Comparison of ENCODE assay signal across 9 cellular contexts in the genomic region with DNA sequence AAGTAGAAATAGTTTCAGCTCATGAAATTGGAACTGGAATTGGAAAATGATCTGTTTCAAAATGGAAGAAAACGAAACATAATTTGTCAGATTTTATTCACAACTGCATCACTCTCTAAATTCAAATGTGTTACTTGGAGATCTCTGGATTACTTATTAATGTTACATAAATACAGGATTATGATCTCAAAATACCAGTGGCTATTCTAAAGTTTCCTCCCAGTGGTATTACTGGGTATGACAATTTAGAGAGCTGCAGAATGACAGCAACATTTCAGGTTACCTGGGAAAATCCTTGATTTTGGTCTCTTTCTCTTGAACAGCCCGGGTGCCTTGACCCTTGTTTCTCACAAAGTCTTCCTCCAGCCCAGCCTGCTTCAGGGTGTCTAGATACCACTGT. TPM values are rescaled to one million over a fixed set of nuclear protein-coding genes. Genes with fewer than 3 reads are reported as not detected.
DNase-seq lines count a peak whose midpoint lies in the region; ATAC-seq and TF ChIP-seq lines count a peak whose summit lies in the region.
"Had no signal": no experiment of that assay in that cellular context is flagged by ENCODE, and none has a peak within 500 bp of the region (broad histone marks: within the 10 kb centered on the region; RNA-seq: fewer than 3 reads in every experiment).

No MANE protein-coding gene starts in this region.

- intact Hi-C loops in Panc1 (cut with micrococcal nuclease; ENCODE audit: unreplicated experiment): no loop called here

- H3K4me1 ChIP-seq in Panc1 (ENCODE audit: control insufficient read depth, insufficient read depth, low read length) (no peaks in the 10 kb centered on the region), foreskin keratinocyte (no peaks in the 10 kb centered on the region), Peyer's patch (no peaks in the 10 kb centered on the region)

- H3K27ac ChIP-seq in 22Rv1: no peak overlapping the region
- no peak overlapping the region for H3K27ac ChIP-seq in Panc1 (ENCODE audit: low read length)
- no peak overlapping the region for H3K27ac ChIP-seq in foreskin keratinocyte
- no peak overlapping the region for H3K27ac ChIP-seq in Peyer's patch

- in situ Hi-C loops in Panc1 (cut with HindIII; ENCODE audit: low pct_unique_long_range_greater_than_20kb, low sequenced_read_pairs): no loop called here

- CTCF ChIA-PET in Panc1 (lab: Charles Lee): interaction anchor here (0.6 kb wide), 1 partner anchor 27 kb away, joined by 5 read pairs; no protein-coding TSS in a partner anchor
- CTCF ChIA-PET in WTC11 (lab: Charles Lee): interaction anchor here (0.6 to 1.5 kb wide), 8 partner anchors 14 to 336 kb away, joined by 3 to 9 read pairs (median 3); partner anchors contain the start of genes COQ6 and FAM161B

- H3K4me1 Mint-ChIP-seq in WTC11: no peaks in the 10 kb centered on the region

- no peaks in the 10 kb centered on the region for H3K27me3 Mint-ChIP-seq in WTC11 (ENCODE audit: low read depth)

- no peak overlapping the region for H3K4me3 Mint-ChIP-seq in WTC11

- peak; percentile 9 for DNase-seq in GM12865 (ENCODE audit: low read depth)
- DNase-seq in Panc1 (ENCODE audit: low read depth, low spot score): no peak
- no peak for DNase-seq in foreskin keratinocyte
- DNase-seq in WTC11 (ENCODE audit: low spot score): no peak
- DNase-seq in Peyer's patch: no peak
- DNase-seq: amniotic stem cell had no signal

- no peaks in the 10 kb centered on the region for H3K9me3 ChIP-seq in Panc1 (ENCODE audit: control insufficient read depth, insufficient read depth, low read depth, low read length)
- no peaks in the 10 kb centered on the region for H3K9me3 ChIP-seq in Peyer's patch

- no peaks in the 10 kb centered on the region for H3K27me3 ChIP-seq in Panc1 (ENCODE audit: control insufficient read depth, insufficient read depth, low read length)
- no peaks in the 10 kb centered on the region for H3K27me3 ChIP-seq in foreskin keratinocyte
- no peaks in the 10 kb centered on the region for H3K27me3 ChIP-seq in Peyer's patch

- peaks cover 11% of the 10 kb centered on the region for H3K36me3 ChIP-seq in Panc1 (ENCODE audit: control insufficient read depth, insufficient read depth, low read length)
- peaks cover 0 to 83% (median 4%) of the 10 kb centered on the region in 3 donors for H3K36me3 ChIP-seq in Peyer's patch

- no TSS peak for BruUV-seq in Panc1 (replicated peaks; lab: Mats Ljungman, UMichigan)

- H3K36me3 Mint-ChIP-seq in WTC11: peaks cover 14% of the 10 kb centered on the region

- no peaks in the 10 kb centered on the region for H3K9me3 Mint-ChIP-seq in WTC11

- no peak overlapping the region for H3K27ac Mint-ChIP-seq in WTC11

- POLR2A ChIA-PET in Panc1 (lab: Charles Lee) (no interaction called here), WTC11 (lab: Charles Lee) (no interaction called here)

- peak; percentile 43 for TF ChIP-seq CTCF in 22Rv1 (IDR thresholded peaks at IDR 0.05)
- TF ChIP-seq CTCF in GM12865 (IDR thresholded peaks at IDR 0.05; ENCODE audit: insufficient read depth, low read depth, low read length, missing control alignments): no peak
- TF ChIP-seq CTCF in Panc1 (IDR thresholded peaks at IDR 0.05): no peak
- peak; percentile 49 for TF ChIP-seq CTCF in foreskin keratinocyte (conservative IDR thresholded peaks at IDR 0.05)
- no peak for TF ChIP-seq CTCF in WTC11 (IDR thresholded peaks at IDR 0.05)
- peak in 3 of 6 experiments; percentile 30 to 41 (median 32) for TF ChIP-seq CTCF in Peyer's patch (IDR thresholded peaks at IDR 0.05)

- ATAC-seq in Panc1 (0 out of 2 replicates have a peak, but pooled peaks have one; percentile 51), foreskin keratinocyte (peak; percentile 25), GM18909 (IDR thresholded peaks at IDR 0.05; ENCODE audit: poor library complexity, unreplicated experiment) (no peak), WTC11 (no peak), HG03354 (IDR thresholded peaks at IDR 0.05; ENCODE audit: poor library complexity, severe bottlenecking, unreplicated experiment) (no peak)

- H3K4me3 ChIP-seq in GM12865 (ENCODE audit: low read depth, low read length): no peak overlapping the region
- no peak overlapping the region for H3K4me3 ChIP-seq in Panc1 (ENCODE audit: low read depth in 2 of 2, low read length in 2 of 2)
- H3K4me3 ChIP-seq in Peyer's patch: no peak overlapping the region

- TF ChIP-seq POLR2A in Peyer's patch (IDR thresholded peaks at IDR 0.05): no peak

TF ChIP-seq in WTC11, 78 proteins besides CTCF, POLR2A, EP300 and RAD21 (continues in another document):
- no peak for TF ChIP-seq ZNF423 (CRISPR knock-in tag; IDR thresholded peaks at IDR 0.05)
- no peak for TF ChIP-seq ZNF317 (CRISPR knock-in tag; IDR thresholded peaks at IDR 0.05; ENCODE audit: borderline replicate concordance, low read depth)
- TF ChIP-seq, protein P1, sequence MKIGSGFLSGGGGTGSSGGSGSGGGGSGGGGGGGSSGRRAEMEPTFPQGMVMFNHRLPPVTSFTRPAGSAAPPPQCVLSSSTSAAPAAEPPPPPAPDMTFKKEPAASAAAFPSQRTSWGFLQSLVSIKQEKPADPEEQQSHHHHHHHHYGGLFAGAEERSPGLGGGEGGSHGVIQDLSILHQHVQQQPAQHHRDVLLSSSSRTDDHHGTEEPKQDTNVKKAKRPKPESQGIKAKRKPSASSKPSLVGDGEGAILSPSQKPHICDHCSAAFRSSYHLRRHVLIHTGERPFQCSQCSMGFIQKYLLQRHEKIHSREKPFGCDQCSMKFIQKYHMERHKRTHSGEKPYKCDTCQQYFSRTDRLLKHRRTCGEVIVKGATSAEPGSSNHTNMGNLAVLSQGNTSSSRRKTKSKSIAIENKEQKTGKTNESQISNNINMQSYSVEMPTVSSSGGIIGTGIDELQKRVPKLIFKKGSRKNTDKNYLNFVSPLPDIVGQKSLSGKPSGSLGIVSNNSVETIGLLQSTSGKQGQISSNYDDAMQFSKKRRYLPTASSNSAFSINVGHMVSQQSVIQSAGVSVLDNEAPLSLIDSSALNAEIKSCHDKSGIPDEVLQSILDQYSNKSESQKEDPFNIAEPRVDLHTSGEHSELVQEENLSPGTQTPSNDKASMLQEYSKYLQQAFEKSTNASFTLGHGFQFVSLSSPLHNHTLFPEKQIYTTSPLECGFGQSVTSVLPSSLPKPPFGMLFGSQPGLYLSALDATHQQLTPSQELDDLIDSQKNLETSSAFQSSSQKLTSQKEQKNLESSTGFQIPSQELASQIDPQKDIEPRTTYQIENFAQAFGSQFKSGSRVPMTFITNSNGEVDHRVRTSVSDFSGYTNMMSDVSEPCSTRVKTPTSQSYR (CRISPR knock-in tag; IDR thresholded peaks at IDR 0.05): no peak
- TF ChIP-seq SOX15 (CRISPR knock-in tag; IDR thresholded peaks at IDR 0.05): no peak
- no peak for TF ChIP-seq CBFB (CRISPR knock-in tag; IDR thresholded peaks at IDR 0.05; ENCODE audit: low read depth)
- TF ChIP-seq GRHL2 (CRISPR knock-in tag; IDR thresholded peaks at IDR 0.05; ENCODE audit: insufficient replicate concordance, severe bottlenecking): no peak
- no peak for TF ChIP-seq IRF1 (CRISPR knock-in tag; IDR thresholded peaks at IDR 0.05)
- TF ChIP-seq HMGA2 (CRISPR knock-in tag; IDR thresholded peaks at IDR 0.05): no peak

RNA-seq across cellular contexts. Expression of gene FAM161B, which starts 14.2 kb away (rescaled TPM):
- 2.2 TPM for total RNA-seq in Panc1 (2021; ENCODE audit: unreplicated experiment)
- polyA plus RNA-seq in Panc1 (2012; ENCODE audit: insufficient read length): 1.5 TPM
- total RNA-seq in foreskin keratinocyte: 1.6 and 2.2 TPM in 2 replicates
- 0.93 and 0.97 TPM in 2 replicates for polyA plus RNA-seq in foreskin keratinocyte
- total RNA-seq in WTC11 (2021): 0.26 to 0.66 TPM (median 0.46 TPM) in 3 replicates
- total RNA-seq in Peyer's patch: 10 to 100 TPM in 1 of 4 donors, 1 to 10 TPM in 3; 1.7 to 12.9 (median 8.3) TPM

RNA-seq across cellular contexts. Expression of gene COQ6, which starts 14.4 kb away (rescaled TPM):
- total RNA-seq in Panc1 (2021; ENCODE audit: unreplicated experiment): 18.5 TPM
- polyA plus RNA-seq in Panc1 (2012; ENCODE audit: insufficient read length): 22.8 TPM
- 18.4 and 20.6 TPM in 2 replicates for total RNA-seq in foreskin keratinocyte
- 21.6 and 22.6 TPM in 2 replicates for polyA plus RNA-seq in foreskin keratinocyte
- 9.1 to 10.5 TPM (median 10.4 TPM) in 3 replicates for total RNA-seq in WTC11 (2021)
- 10 to 100 TPM; 42.0 to 72.6 (median 55.0) TPM for total RNA-seq in Peyer's patch

RNA-seq across cellular contexts. Expression of gene ZNF410, which starts 49.0 kb away (rescaled TPM):
- total RNA-seq in Panc1 (2021; ENCODE audit: unreplicated experiment): 31.2 TPM
- polyA plus RNA-seq in Panc1 (2012; ENCODE audit: insufficient read length): 22.2 TPM
- total RNA-seq in foreskin keratinocyte: 57.9 and 68.5 TPM in 2 replicates
- polyA plus RNA-seq in foreskin keratinocyte: 42.6 and 43.7 TPM in 2 replicates
- 19.3 to 21.0 TPM (median 20.5 TPM) in 3 replicates for total RNA-seq in WTC11 (2021)
- 10 to 100 TPM; 44.6 to 71.2 (median 61.0) TPM for total RNA-seq in Peyer's patch

Comparison
In these comparisons a context has a peak if more than half of its experiments do, and no peak if none do; other contexts are left out.
1. CTCF ChIP-seq: peak in 22Rv1 (single experiment) and foreskin keratinocyte (single experiment); none in GM12865 (single experiment), Panc1 (single experiment) and WTC11 (single experiment).
2. ATAC-seq: peak in Panc1 (single experiment) and foreskin keratinocyte (single experiment); none in GM18909 (single experiment), WTC11 (single experiment) and HG03354 (single experiment).